In the genomic region with DNA sequence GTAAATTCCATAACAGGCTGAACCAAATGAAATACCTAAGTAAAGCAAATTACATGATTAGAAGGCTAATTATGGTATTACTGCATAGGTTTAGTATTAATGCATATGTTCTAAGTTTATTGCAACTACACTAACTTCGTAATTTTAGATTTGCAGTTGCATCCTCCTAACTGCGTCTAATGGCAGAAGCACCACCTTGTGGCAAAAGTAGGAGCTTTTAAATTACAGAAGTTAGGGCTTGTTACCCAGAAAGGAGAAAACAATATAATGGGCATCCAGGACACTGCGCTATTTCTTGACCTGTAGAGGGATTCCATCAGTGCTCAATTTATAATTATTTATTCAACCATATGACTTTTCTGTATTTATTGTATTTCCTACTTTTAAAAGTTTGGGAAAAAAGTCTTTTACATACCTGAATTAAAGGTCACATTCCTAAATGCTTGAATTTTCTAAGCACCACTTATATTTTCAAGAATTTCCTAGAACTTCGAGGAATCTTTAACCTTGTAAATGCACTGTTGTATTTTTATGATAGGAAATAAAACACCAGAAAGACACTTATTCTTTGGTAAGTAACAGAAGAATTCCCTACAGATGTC, we compare ENCODE assay signal across 10 cellular contexts. TPM values are rescaled to one million over a fixed set of nuclear protein-coding genes. Genes with fewer than 3 reads are reported as not detected.
A peak's percentile ranks its signal among the peaks of the same experiment; 100 is the strongest.
DNase-seq lines count a peak whose midpoint lies in the region; ATAC-seq and TF ChIP-seq lines count a peak whose summit lies in the region.
"Had no signal": no experiment of that assay in that cellular context is flagged by ENCODE, and none has a peak within 500 bp of the region (broad histone marks: within the 10 kb centered on the region; RNA-seq: fewer than 3 reads in every experiment).

No MANE protein-coding gene starts in this region.

- ATAC-seq in Panc1 (peak; percentile 80), GM19467 (IDR thresholded peaks at IDR 0.05; ENCODE audit: unreplicated experiment) (no peak)

- H3K4me2 ChIP-seq in smooth muscle cell = no peak overlapping the region
- H3K4me2 ChIP-seq: BLaER1 had no signal

- in situ Hi-C loops in Panc1 (cut with HindIII; ENCODE audit: low pct_unique_long_range_greater_than_20kb, low sequenced_read_pairs) = no loop called here

- 76% methylated on average over 4 of the region's 4 CpGs for WGBS in smooth muscle cell (ENCODE audit: low lambda C conversion rate)

- H4K20me1 ChIP-seq in smooth muscle cell (ENCODE audit: low read depth) = no peaks in the 10 kb centered on the region
- H4K20me1 ChIP-seq: BLaER1 had no signal

- H3K9ac ChIP-seq in smooth muscle cell (ENCODE audit: low read depth) = no peak overlapping the region
- H3K9ac ChIP-seq: BLaER1 had no signal

- H3K9me3 ChIP-seq in Panc1 (ENCODE audit: control insufficient read depth, insufficient read depth, low read depth, low read length) (no peaks in the 10 kb centered on the region), smooth muscle cell (replicated peaks; ENCODE audit: low read depth) (no peaks in the 10 kb centered on the region)
- H3K9me3 ChIP-seq: BLaER1 had no signal

- H3F3A ChIP-seq in smooth muscle cell (ENCODE audit: low read depth) = no peaks in the 10 kb centered on the region

- H3K4me1 ChIP-seq in Panc1 (ENCODE audit: control insufficient read depth, insufficient read depth, low read length) (no peaks in the 10 kb centered on the region), smooth muscle cell (ENCODE audit: low read depth) (no peaks in the 10 kb centered on the region)
- H3K4me1 ChIP-seq: BLaER1 had no signal

- peak; percentile 64; the same call in 1 of the 2 replicates for TF ChIP-seq CTCF in Panc1 (IDR thresholded peaks at IDR 0.05)
- TF ChIP-seq CTCF in smooth muscle cell (IDR thresholded peaks at IDR 0.05; ENCODE audit: borderline replicate concordance, insufficient read depth, poor library complexity, severe bottlenecking) = peak; percentile 61

- intact Hi-C loops in Panc1 (cut with micrococcal nuclease; ENCODE audit: unreplicated experiment) = loop anchor here (5.0 kb wide), 2 partner anchors 235 to 520 kb away; no protein-coding TSS in a partner anchor

- BruUV-seq in Panc1 (replicated peaks; lab: Mats Ljungman, UMichigan) = no TSS peak

- H3K79me2 ChIP-seq in smooth muscle cell (ENCODE audit: low read depth) = no peaks in the 10 kb centered on the region

- H3K27ac ChIP-seq in Panc1 (ENCODE audit: low read length) (no peak overlapping the region), smooth muscle cell (ENCODE audit: low read depth) (no peak overlapping the region)
- H3K27ac ChIP-seq: BLaER1 had no signal

- H3K4me3 ChIP-seq in Panc1 (ENCODE audit: low read depth in 2 of 2, low read length in 2 of 2) = no peak overlapping the region
- no peak overlapping the region for H3K4me3 ChIP-seq in smooth muscle cell
- H3K4me3 ChIP-seq: BLaER1 had no signal

- H3K36me3 ChIP-seq in Panc1 (ENCODE audit: control insufficient read depth, insufficient read depth, low read length) (peaks cover 6% of the 10 kb centered on the region; the same call in 1 of the 2 replicates), smooth muscle cell (ENCODE audit: low read depth) (no peaks in the 10 kb centered on the region)

- H2AFZ ChIP-seq in smooth muscle cell (ENCODE audit: low read depth) = no peak overlapping the region

- CTCF ChIA-PET in Panc1 (lab: Charles Lee) = interaction anchor here (1.4 kb wide), 1 partner anchor 522 kb away, joined by 4 read pairs; no protein-coding TSS in a partner anchor

- DNase-seq in NCI-H1105 treated with DMSO at 0.1 percent for 48 hours (lab: John Stamatoyannopoulos, UW) (peak; percentile 35), NCI-H1105 (lab: John Stamatoyannopoulos, UW) (no peak), Panc1 (ENCODE audit: low read depth, low spot score) (no peak), fibroblast of peridontal ligament (ENCODE audit: extremely low read depth) (peak; percentile 76), smooth muscle cell (lab: John Stamatoyannopoulos, UW; ENCODE audit: unreplicated experiment) (no peak), HPDE6-E6E7 (ENCODE audit: extremely low spot score) (no peak), GOT3 (lab: John Stamatoyannopoulos, UW) (no peak)
- DNase-seq: naive B cell had no signal

- H3K27me3 ChIP-seq in Panc1 (ENCODE audit: control insufficient read depth, insufficient read depth, low read length) (no peaks in the 10 kb centered on the region), smooth muscle cell (ENCODE audit: low read depth) (no peaks in the 10 kb centered on the region)
- H3K27me3 ChIP-seq: BLaER1 had no signal

- POLR2A ChIA-PET in Panc1 (lab: Charles Lee) = no interaction called here

RNA-seq across cellular contexts. Expression of a gene that starts 16.3 kb away (rescaled TPM):
- total RNA-seq in Panc1 (2021; ENCODE audit: unreplicated experiment) (0.05 TPM), smooth muscle cell (1.1 and 2.1 TPM in 2 replicates)
- 0.12 TPM for polyA plus RNA-seq in Panc1 (2012; ENCODE audit: insufficient read length)
- polyA plus RNA-seq in smooth muscle cell = 0.05 and 0.20 TPM in 2 replicates

Comparison
In these comparisons a context has a peak if more than half of its experiments do, and no peak if none do; other contexts are left out.
1. DNase-seq: peak in NCI-H1105 treated with DMSO at 0.1 percent for 48 hours (single experiment) and fibroblast of peridontal ligament (single experiment); none in NCI-H1105 (single experiment), Panc1 (single experiment), smooth muscle cell (single experiment), HPDE6-E6E7 (single experiment) and GOT3 (single experiment).